ENCODE assay signal across 30 cellular contexts in the genomic region with DNA sequence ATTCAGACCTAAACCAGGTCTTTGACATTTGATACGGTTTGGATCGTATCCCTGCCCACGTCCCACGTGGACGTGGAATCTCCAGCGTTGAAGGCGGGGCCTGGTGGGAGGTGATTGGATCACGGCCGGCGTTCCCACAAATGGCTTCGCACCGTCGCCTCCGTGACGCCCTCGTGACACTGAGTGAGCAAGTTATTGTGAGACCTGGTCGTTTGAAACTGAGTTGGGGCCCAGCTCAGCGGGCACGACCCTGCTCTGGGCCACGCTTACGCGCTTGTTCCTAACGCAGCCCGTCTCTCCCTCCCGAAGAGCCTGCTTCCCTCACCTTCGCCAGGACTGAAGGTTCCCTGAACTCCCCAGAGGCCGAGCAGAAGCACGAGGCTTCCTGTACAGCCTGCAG.
"Had no signal": no experiment of that assay in that cellular context is flagged by ENCODE, and none has a peak within 500 bp of the region (broad histone marks: within the 10 kb centered on the region; RNA-seq: fewer than 3 reads in every experiment).

No MANE protein-coding gene starts in this region.

- DNase-seq: activated CD4-positive, alpha-beta T cell treated with anti-CD3 and anti-CD28 coated beads, Interleukin-2, amount 10 ng/mL, durations not matched to agents 24 days and 14 days; activated CD4-positive, alpha-beta T cell treated with anti-CD3 and anti-CD28 coated beads, Interleukin-2, amount 50 U/mL, for 4 hours; activated CD4-positive, CD25-positive, alpha-beta regulatory T cell; activated CD8-positive, alpha-beta T cell treated with anti-CD3 and anti-CD28 coated beads for 36 hours; activated gamma-delta T cell treated with Interleukin-2 at 50 U/mL for 16 hours; activated naive CD4-positive, alpha-beta T cell treated with anti-CD3 and anti-CD28 coated beads for 36 hours; activated naive CD8-positive, alpha-beta T cell treated with anti-CD3 and anti-CD28 coated beads for 36 hours; activated T-cell treated with anti-CD3 and anti-CD28 coated beads for 4 hours; activated T-cell treated with anti-CD3 and anti-CD28 coated beads, Interleukin-2, amount 50 U/mL, for 4 hours; amniotic stem cell; aorta; brain microvascular endothelial cell; NCI-H1092 treated with DMSO at 0.1 percent for 48 hours; NCI-H1417; NCI-H146; NCI-H187; NCI-H2029 treated with DMSO at 0.1 percent for 48 hours; NCI-H2107; NCI-H2171 treated with DMSO at 0.1 percent for 48 hours; NCI-H2227 treated with DMSO at 0.1 percent for 48 hours; NCI-H446; NCI-H510A treated with DMSO at 0.1 percent for 48 hours; NCI-H526 treated with DMSO at 0.1 percent for 48 hours; NCI-H774; SW 1271; T-helper 1 cell; T-helper 2 cell; T-helper 9 cell; WERI-Rb-1 had no signal

- H3K27ac ChIP-seq: brain microvascular endothelial cell, RWPE1, WERI-Rb-1 had no signal

- H3K27me3 ChIP-seq: brain microvascular endothelial cell had no signal

- H3K36me3 ChIP-seq: brain microvascular endothelial cell, WERI-Rb-1 had no signal
